ENCODE assay signal across 17 cellular contexts in genomic region chr17:6442775-6443174, GRCh38. TPM values are rescaled to one million over a fixed set of nuclear protein-coding genes. Genes with fewer than 3 reads are reported as not detected.
A peak's percentile ranks its signal among the peaks of the same experiment; 100 is the strongest.
DNase-seq lines count a peak whose midpoint lies in the region; ATAC-seq and TF ChIP-seq lines count a peak whose summit lies in the region.
"Had no signal": no experiment of that assay in that cellular context is flagged by ENCODE, and none has a peak within 500 bp of the region (broad histone marks: within the 10 kb centered on the region; RNA-seq: fewer than 3 reads in every experiment).

No MANE protein-coding gene starts in this region.

- H3K9me3 Mint-ChIP-seq in MCF 10A (ENCODE audit: unreplicated experiment) = no peaks in the 10 kb centered on the region
- no peaks in the 10 kb centered on the region for H3K9me3 Mint-ChIP-seq in activated T-helper 1 cell treated with anti-CD3 and anti-CD28 coated beads, Interleukin-12 subunit alpha, Interleukin-12 subunit beta, Interleukin-2, Interleukin-4 antibody, amounts not matched to agents 30 ng/mL and 10 ng/mL and 1 ng/mL, durations not matched to agents 14 hours and 24 hours and 36 hours
- H3K9me3 Mint-ChIP-seq in mesothelial cell of epicardium = no peaks in the 10 kb centered on the region
- H3K9me3 Mint-ChIP-seq: IgD-negative memory B cell had no signal

- H3K27me3 Mint-ChIP-seq in MCF 10A (ENCODE audit: insufficient read depth, unreplicated experiment) (no peaks in the 10 kb centered on the region), mesothelial cell of epicardium (ENCODE audit: low read depth) (peaks cover 4% of the 10 kb centered on the region)
- H3K27me3 Mint-ChIP-seq in activated T-helper 1 cell treated with anti-CD3 and anti-CD28 coated beads, Interleukin-12 subunit alpha, Interleukin-12 subunit beta, Interleukin-2, Interleukin-4 antibody, amounts not matched to agents 30 ng/mL and 10 ng/mL and 1 ng/mL, durations not matched to agents 14 hours and 24 hours and 36 hours (ENCODE audit: insufficient read depth) = peaks cover 36% of the 10 kb centered on the region

- WGBS in mammary epithelial cell (ENCODE audit: low coverage, missing lambda C conversion rate) = 55% methylated on average over 6 of the region's 6 CpGs

- H3K4me3 ChIP-seq in mammary epithelial cell (replicated peaks in 1 of 3; ENCODE audit: insufficient read depth in 1 of 3, low read depth in 2 of 3, low read length in 3 of 3) = no peak overlapping the region

- in situ Hi-C loops in mammary epithelial cell (cut with MboI; ENCODE audit: low sequenced_read_pairs in 2 of 2) = no loop called here

- POLR2A ChIA-PET in MCF 10A (lab: Yijun Ruan, JAX) = no interaction called here

- no peak for TF ChIP-seq CTCF in MCF 10A (IDR thresholded peaks at IDR 0.05; ENCODE audit: unreplicated experiment)
- no peak for TF ChIP-seq CTCF in mammary epithelial cell (conservative IDR thresholded peaks at IDR 0.05 in 1 of 2, IDR thresholded peaks at IDR 0.05 in 1 of 2; ENCODE audit: extremely low read depth in 1 of 2, insufficient read depth in 1 of 2, low read depth in 1 of 2, low read length in 2 of 2)
- no peak for TF ChIP-seq CTCF in mesothelial cell of epicardium (IDR thresholded peaks at IDR 0.05; ENCODE audit: unreplicated experiment)

- H3K9ac ChIP-seq in mammary epithelial cell (ENCODE audit: insufficient read depth, low read length) = no peak overlapping the region

- intact Hi-C loops in MCF 10A (cut with micrococcal nuclease) = no loop called here
- intact Hi-C loops in mammary epithelial cell (cut with micrococcal nuclease) = no loop called here
- intact Hi-C loops in activated T-helper 1 cell treated with anti-CD3 and anti-CD28 coated beads, Interleukin-12 subunit alpha, Interleukin-12 subunit beta, Interleukin-2, Interleukin-4 antibody, amounts not matched to agents 30 ng/mL and 10 ng/mL and 1 ng/mL, durations not matched to agents 14 hours and 24 hours and 36 hours (cut with micrococcal nuclease) = loop anchor here (5.0 to 10.0 kb wide), 2 partner anchors 202 to 960 kb away; partner anchors contain the start of genes KIAA0753, TMEM256 and TXNDC17

- peak overlapping the region; percentile 78 for H3K4me3 Mint-ChIP-seq in MCF 10A (ENCODE audit: unreplicated experiment)
- peak overlapping the region; percentile 83 for H3K4me3 Mint-ChIP-seq in activated T-helper 1 cell treated with anti-CD3 and anti-CD28 coated beads, Interleukin-12 subunit alpha, Interleukin-12 subunit beta, Interleukin-2, Interleukin-4 antibody, amounts not matched to agents 30 ng/mL and 10 ng/mL and 1 ng/mL, durations not matched to agents 14 hours and 24 hours and 36 hours
- H3K4me3 Mint-ChIP-seq in mesothelial cell of epicardium = peak overlapping the region; percentile 90

- no peak overlapping the region for H2AFZ ChIP-seq in mammary epithelial cell (ENCODE audit: low read depth, low read length)

- no peaks in the 10 kb centered on the region for H3K36me3 ChIP-seq in mammary epithelial cell (ENCODE audit: insufficient read depth, low read length)

- no peak for DNase-seq in MCF 10A (ENCODE audit: unreplicated experiment)
- DNase-seq in mammary epithelial cell = no peak
- DNase-seq in activated T-helper 1 cell treated with anti-CD3 and anti-CD28 coated beads, Interleukin-12 subunit alpha, Interleukin-12 subunit beta, Interleukin-2, Interleukin-4 antibody, amounts not matched to agents 30 ng/mL and 10 ng/mL and 1 ng/mL, durations not matched to agents 14 hours and 24 hours and 36 hours (ENCODE audit: low spot score) = no peak
- DNase-seq in mesothelial cell of epicardium (ENCODE audit: low spot score in 2 of 2, unreplicated experiment in 2 of 2) = no peak
- DNase-seq in DMS153 (lab: John Stamatoyannopoulos, UW) = no peak
- no peak for DNase-seq in SHP77 treated with DMSO at 0.1 percent for 48 hours (lab: John Stamatoyannopoulos, UW)
- DNase-seq: CD4-positive, CD25-positive, alpha-beta regulatory T cell; NCI-H1048; NCI-H1694; NCI-H2107; NCI-H345; NCI-H526 treated with DMSO at 0.1 percent for 48 hours had no signal

- no peaks in the 10 kb centered on the region for H3K9me3 ChIP-seq in mammary epithelial cell (replicated peaks; ENCODE audit: insufficient read depth, low read length)

- no peak overlapping the region for H3K4me2 ChIP-seq in mammary epithelial cell (ENCODE audit: insufficient read depth, low read depth, low read length)

- H3K4me1 Mint-ChIP-seq in MCF 10A (ENCODE audit: insufficient read depth, unreplicated experiment) = peaks cover 13% of the 10 kb centered on the region
- peaks cover 14% of the 10 kb centered on the region for H3K4me1 Mint-ChIP-seq in activated T-helper 1 cell treated with anti-CD3 and anti-CD28 coated beads, Interleukin-12 subunit alpha, Interleukin-12 subunit beta, Interleukin-2, Interleukin-4 antibody, amounts not matched to agents 30 ng/mL and 10 ng/mL and 1 ng/mL, durations not matched to agents 14 hours and 24 hours and 36 hours (ENCODE audit: low read depth)
- peaks cover 9% of the 10 kb centered on the region for H3K4me1 Mint-ChIP-seq in mesothelial cell of epicardium

- no peak overlapping the region for H3K27ac ChIP-seq in mammary epithelial cell (ENCODE audit: insufficient read depth, low read depth, low read length)

- BruUV-seq in MCF 10A (replicated peaks; lab: Mats Ljungman, UMichigan) (no TSS peak), mammary epithelial cell (replicated peaks; lab: Mats Ljungman, UMichigan) (no TSS peak)

- H3K27me3 ChIP-seq in mammary epithelial cell (ENCODE audit: insufficient read depth, low read length) = no peaks in the 10 kb centered on the region

- no peaks in the 10 kb centered on the region for H3K79me2 ChIP-seq in mammary epithelial cell (ENCODE audit: insufficient read depth, low read length)

- CTCF ChIA-PET in MCF 10A (lab: Yijun Ruan, JAX) (interaction anchor here (0.6 to 0.7 kb wide), 2 partner anchors 14 to 17 kb away, joined by 3 read pairs; no protein-coding TSS in a partner anchor), mammary epithelial cell (lab: Charles Lee; ENCODE audit: low non-redundant PET) (no interaction called here)

- H3K4me1 ChIP-seq in mammary epithelial cell (ENCODE audit: insufficient read depth, low read length) = peaks cover 17% of the 10 kb centered on the region

- ATAC-seq in GM18519 (IDR thresholded peaks at IDR 0.05; ENCODE audit: low FRiP score, unreplicated experiment) = no peak
- no peak for ATAC-seq in HG03520 (IDR thresholded peaks at IDR 0.05; ENCODE audit: unreplicated experiment)

- no peaks in the 10 kb centered on the region for H3K36me3 Mint-ChIP-seq in MCF 10A (ENCODE audit: insufficient read depth, unreplicated experiment)
- peaks cover 2% of the 10 kb centered on the region for H3K36me3 Mint-ChIP-seq in activated T-helper 1 cell treated with anti-CD3 and anti-CD28 coated beads, Interleukin-12 subunit alpha, Interleukin-12 subunit beta, Interleukin-2, Interleukin-4 antibody, amounts not matched to agents 30 ng/mL and 10 ng/mL and 1 ng/mL, durations not matched to agents 14 hours and 24 hours and 36 hours (ENCODE audit: low read depth)
- H3K36me3 Mint-ChIP-seq in mesothelial cell of epicardium = peaks cover 4% of the 10 kb centered on the region
- H3K36me3 Mint-ChIP-seq: CD4-positive, CD25-positive, alpha-beta regulatory T cell had no signal

- H3K27ac Mint-ChIP-seq in MCF 10A (ENCODE audit: low read depth, unreplicated experiment) (no peak overlapping the region), mesothelial cell of epicardium (no peak overlapping the region)
- no peak overlapping the region for H3K27ac Mint-ChIP-seq in activated T-helper 1 cell treated with anti-CD3 and anti-CD28 coated beads, Interleukin-12 subunit alpha, Interleukin-12 subunit beta, Interleukin-2, Interleukin-4 antibody, amounts not matched to agents 30 ng/mL and 10 ng/mL and 1 ng/mL, durations not matched to agents 14 hours and 24 hours and 36 hours

- dilution Hi-C loops in mammary epithelial cell (cut with HindIII; ENCODE audit: low sequenced_read_pairs) = loop anchor here (10.0 kb wide), 1 partner anchor 68 kb away; no protein-coding TSS in a partner anchor

- no peaks in the 10 kb centered on the region for H4K20me1 ChIP-seq in mammary epithelial cell (ENCODE audit: insufficient read depth, low read length)

RNA-seq across cellular contexts. Expression of gene PIMREG, which starts 1.5 kb away (rescaled TPM):
- total RNA-seq in MCF 10A (2022) (11.0 and 21.7 TPM in 2 replicates), mammary epithelial cell (10 to 100 TPM in 1 of 2 donors, under 1 TPM in 1; 0.83 to 18.4 TPM), mesothelial cell of epicardium (12.1 to 13.9 TPM (median 12.2 TPM) in 3 replicates)
- 18.2 TPM for polyA plus RNA-seq in mammary epithelial cell
- 7.8 TPM for polyA minus RNA-seq in mammary epithelial cell
- 6.8 and 8.0 TPM in 2 replicates for total RNA-seq in activated T-helper 1 cell treated with anti-CD3 and anti-CD28 coated beads, Interleukin-12 subunit alpha, Interleukin-12 subunit beta, Interleukin-2, Interleukin-4 antibody, amounts not matched to agents 30 ng/mL and 10 ng/mL and 1 ng/mL, durations not matched to agents 14 hours and 24 hours and 36 hours
- total RNA-seq: CD4-positive, CD25-positive, alpha-beta regulatory T cell had no signal
- polyA plus RNA-seq: IgD-negative memory B cell had no signal

RNA-seq across cellular contexts. Expression of gene AIPL1, which starts 7.9 kb away (rescaled TPM):
- total RNA-seq in MCF 10A (2022) = not detected in 2 replicates
- not detected for total RNA-seq in mammary epithelial cell
- polyA plus RNA-seq in mammary epithelial cell = not detected
- polyA minus RNA-seq in mammary epithelial cell = not detected
- total RNA-seq in activated T-helper 1 cell treated with anti-CD3 and anti-CD28 coated beads, Interleukin-12 subunit alpha, Interleukin-12 subunit beta, Interleukin-2, Interleukin-4 antibody, amounts not matched to agents 30 ng/mL and 10 ng/mL and 1 ng/mL, durations not matched to agents 14 hours and 24 hours and 36 hours = not detected in 2 replicates
- total RNA-seq in mesothelial cell of epicardium = not detected in 3 replicates
- total RNA-seq: A172; CD4-positive, CD25-positive, alpha-beta regulatory T cell; HT-29 had no signal
- polyA plus RNA-seq: CD4-positive, CD25-positive, alpha-beta regulatory T cell; IgD-negative memory B cell had no signal
